18 cellular contexts compared by ENCODE assay signal in genomic region chr12:12483438-12483837, GRCh38.
DNase-seq lines count a peak whose midpoint lies in the region; ATAC-seq and TF ChIP-seq lines count a peak whose summit lies in the region.
"Had no signal": no experiment of that assay in that cellular context is flagged by ENCODE, and none has a peak within 500 bp of the region (broad histone marks: within the 10 kb centered on the region; RNA-seq: fewer than 3 reads in every experiment).

No MANE protein-coding gene starts in this region.

- peaks cover 65% of the 10 kb centered on the region for H3K36me3 Mint-ChIP-seq in CD8-positive, alpha-beta T cell
- H3K36me3 Mint-ChIP-seq in activated T-helper 17 cell treated with anti-CD3 and anti-CD28 coated beads, Interleukin-2, amount 50 U/mL, for 72 hours (ENCODE audit: low read depth), result no peaks in the 10 kb centered on the region
- peaks cover 9 to 39% (median 31%) of the 10 kb centered on the region in 3 donors for H3K36me3 Mint-ChIP-seq in naive thymus-derived CD8-positive, alpha-beta T cell

- H3K4me1 Mint-ChIP-seq in CD8-positive, alpha-beta T cell (ENCODE audit: low read depth), result peaks cover 57% of the 10 kb centered on the region
- H3K4me1 Mint-ChIP-seq in activated T-helper 17 cell treated with anti-CD3 and anti-CD28 coated beads, Interleukin-2, amount 50 U/mL, for 72 hours, result peaks cover 56% of the 10 kb centered on the region
- peaks cover 21 to 67% (median 38%) of the 10 kb centered on the region in 4 donors for H3K4me1 Mint-ChIP-seq in naive thymus-derived CD8-positive, alpha-beta T cell

- H3K36me3 ChIP-seq in CD8-positive, alpha-beta T cell (ENCODE audit: insufficient read depth, low read length), result peaks cover 3% of the 10 kb centered on the region
- H3K36me3 ChIP-seq: uterus had no signal

- no peaks in the 10 kb centered on the region for H3K27me3 ChIP-seq in CD8-positive, alpha-beta T cell (ENCODE audit: insufficient read depth, low read length)
- H3K27me3 ChIP-seq: uterus had no signal

- POLR2A ChIA-PET in CD8-positive, alpha-beta T cell (lab: Charles Lee), result interaction anchor here (0.7 to 6.3 kb wide), 5 partner anchors 17 to 106 kb away, joined by 3 to 46 read pairs (median 5); no protein-coding TSS in a partner anchor
- POLR2A ChIA-PET in naive thymus-derived CD8-positive, alpha-beta T cell (lab: Charles Lee), result interaction anchor here (0.6 to 5.4 kb wide), 2 partner anchors 17 to 50 kb away, joined by 4 to 37 read pairs; no protein-coding TSS in a partner anchor

- H3K4me1 ChIP-seq in CD8-positive, alpha-beta T cell (ENCODE audit: insufficient read depth, low read length), result peaks cover 28% of the 10 kb centered on the region
- H3K4me1 ChIP-seq: uterus had no signal

- no peak for TF ChIP-seq CTCF in CD8-positive, alpha-beta T cell (IDR thresholded peaks at IDR 0.05)

- peak overlapping the region; percentile 99 for H3K27ac Mint-ChIP-seq in CD8-positive, alpha-beta T cell
- peak overlapping the region; percentile 98 for H3K27ac Mint-ChIP-seq in activated T-helper 17 cell treated with anti-CD3 and anti-CD28 coated beads, Interleukin-2, amount 50 U/mL, for 72 hours
- peak overlapping the region; percentile 90 to 100 (median 96) for H3K27ac Mint-ChIP-seq in naive thymus-derived CD8-positive, alpha-beta T cell

- no peak overlapping the region for H3K4me3 ChIP-seq in CD8-positive, alpha-beta T cell (ENCODE audit: low read depth, low read length)
- H3K4me3 ChIP-seq: GM23248, uterus had no signal

- no peak for DNase-seq in CD8-positive, alpha-beta T cell
- no peak for DNase-seq in naive thymus-derived CD8-positive, alpha-beta T cell
- DNase-seq in mesenteric fat pad (ENCODE audit: low spot score) (no peak), NCI-H1417 (lab: John Stamatoyannopoulos, UW) (no peak), NCI-H146 (lab: John Stamatoyannopoulos, UW) (no peak)
- DNase-seq: activated CD4-positive, alpha-beta T cell treated with anti-CD3 and anti-CD28 coated beads for 4 hours; GM23248; Karpas-422; kidney; NCI-H1436 treated with DMSO at 0.1 percent for 48 hours; NCI-H524; stimulated activated CD4-positive, alpha-beta T cell treated with anti-CD3 and anti-CD28 coated beads, Interleukin-2, amount 100 ng/mL, for 24 hours; uterus had no signal

- H3K4me3 Mint-ChIP-seq in CD8-positive, alpha-beta T cell, result no peak overlapping the region
- peak overlapping the region; percentile 85 for H3K4me3 Mint-ChIP-seq in activated T-helper 17 cell treated with anti-CD3 and anti-CD28 coated beads, Interleukin-2, amount 50 U/mL, for 72 hours
- peak overlapping the region in 7 of 10 donors; percentile 2 to 88 (median 52) for H3K4me3 Mint-ChIP-seq in naive thymus-derived CD8-positive, alpha-beta T cell

- CTCF ChIA-PET in CD8-positive, alpha-beta T cell (lab: Charles Lee), result interaction anchor here (0.6 to 2.5 kb wide), 4 partner anchors 10 to 253 kb away, joined by 3 to 11 read pairs (median 3); no protein-coding TSS in a partner anchor

- no peak for ATAC-seq in CD8-positive, alpha-beta T cell
- peak; percentile 16 for ATAC-seq in GM19035 (IDR thresholded peaks at IDR 0.05; ENCODE audit: unreplicated experiment)
- ATAC-seq in activated T-helper 17 cell treated with anti-CD3 and anti-CD28 coated beads, Interleukin-2, amount 50 U/mL, for 72 hours (replicated peaks), result no peak
- no peak for ATAC-seq in naive thymus-derived CD8-positive, alpha-beta T cell
- ATAC-seq: Panc1 had no signal

- no peaks in the 10 kb centered on the region for H3K9me3 Mint-ChIP-seq in CD8-positive, alpha-beta T cell
- peaks cover 6% of the 10 kb centered on the region for H3K9me3 Mint-ChIP-seq in activated T-helper 17 cell treated with anti-CD3 and anti-CD28 coated beads, Interleukin-2, amount 50 U/mL, for 72 hours
- H3K9me3 Mint-ChIP-seq in naive thymus-derived CD8-positive, alpha-beta T cell, result no peaks in the 10 kb centered on the region

- intact Hi-C loops in CD8-positive, alpha-beta T cell (cut with DNase I, micrococcal nuclease), result loop anchor here (2.0 to 5.0 kb wide), 7 partner anchors 103 to 234 kb away; partner anchors contain the start of genes CDKN1B (in 1 of the 2), CREBL2 (in 1 of the 2) and GPR19 (in 1 of the 2)

- H3K27ac ChIP-seq in CD8-positive, alpha-beta T cell (ENCODE audit: low read depth, low read length), result peak overlapping the region; percentile 26
- H3K27ac ChIP-seq: C4-2B, epithelial cell of prostate, GM23248, uterus had no signal

- H3K9me3 ChIP-seq in CD8-positive, alpha-beta T cell (ENCODE audit: low read length), result no peaks in the 10 kb centered on the region
- H3K9me3 ChIP-seq: uterus had no signal

- no peaks in the 10 kb centered on the region for H3K27me3 Mint-ChIP-seq in CD8-positive, alpha-beta T cell (ENCODE audit: low read depth)
- H3K27me3 Mint-ChIP-seq in activated T-helper 17 cell treated with anti-CD3 and anti-CD28 coated beads, Interleukin-2, amount 50 U/mL, for 72 hours, result no peaks in the 10 kb centered on the region
- no peaks in the 10 kb centered on the region for H3K27me3 Mint-ChIP-seq in naive thymus-derived CD8-positive, alpha-beta T cell
